In the genomic region with DNA sequence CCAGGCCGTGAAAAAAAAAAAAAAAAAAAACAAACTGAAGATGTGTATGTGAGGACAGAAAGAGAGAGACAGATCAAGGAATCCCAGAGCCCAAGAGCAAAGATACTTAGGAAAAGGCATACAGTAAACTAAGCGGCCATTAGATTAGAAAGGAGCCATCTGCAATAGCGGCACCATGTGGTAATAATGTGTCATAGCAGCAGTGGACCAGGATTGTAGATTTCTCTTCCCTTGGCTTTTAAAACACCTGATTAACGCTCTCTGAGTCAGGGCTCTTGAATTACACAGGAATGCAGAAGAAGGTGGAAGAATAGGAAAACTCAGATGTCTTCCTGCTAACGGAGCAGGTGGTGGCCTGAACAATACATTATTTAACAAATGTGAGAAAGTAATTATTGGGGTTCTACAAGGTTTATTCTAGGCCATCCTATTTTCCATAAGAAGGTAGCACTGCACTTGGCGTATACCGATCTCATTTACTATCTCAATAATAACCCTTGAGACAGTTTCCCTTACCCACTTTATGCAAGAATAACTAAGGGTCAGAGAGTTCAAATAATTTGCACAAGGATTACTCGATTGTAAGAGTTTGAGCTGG, we compare ENCODE assay signal across 8 cellular contexts.
DNase-seq lines count a peak whose midpoint lies in the region; ATAC-seq and TF ChIP-seq lines count a peak whose summit lies in the region.

No MANE protein-coding gene starts in this region.

- peak; percentile 64 for ATAC-seq in HG02610 (IDR thresholded peaks at IDR 0.05; ENCODE audit: unreplicated experiment)

- CTCF ChIA-PET in AG04449 (lab: Yijun Ruan, JAX) = interaction anchor here (1.0 to 8.8 kb wide), 8 partner anchors 15 to 992 kb away, joined by 3 to 108 read pairs (median 4); no protein-coding TSS in a partner anchor

- no peak overlapping the region for H3K4me3 Mint-ChIP-seq in activated CD4-positive, alpha-beta T cell treated with anti-CD3 and anti-CD28 coated beads, Interleukin-2, amount 10 ng/mL, durations not matched to agents 24 days and 14 days
- H3K4me3 Mint-ChIP-seq in glutamatergic neuron (ENCODE audit: unreplicated experiment) = peak overlapping the region; percentile 21

- intact Hi-C loops in activated CD4-positive, alpha-beta T cell treated with anti-CD3 and anti-CD28 coated beads, Interleukin-2, amount 10 ng/mL, durations not matched to agents 24 days and 14 days (cut with micrococcal nuclease) = loop anchor here (5.0 kb wide), 2 partner anchors 259 to 1349 kb away; no protein-coding TSS in a partner anchor

- DNase-seq in AG04449 (ENCODE audit: low read depth, low spot score) (no peak), NCI-H146 (lab: John Stamatoyannopoulos, UW) (peak; percentile 43), glutamatergic neuron (peak; percentile 61), retinal pigment epithelial cell (ENCODE audit: low read depth) (peak; percentile 44)
- peak; percentile 73 for DNase-seq in activated CD4-positive, alpha-beta T cell treated with anti-CD3 and anti-CD28 coated beads, Interleukin-2, amount 10 ng/mL, durations not matched to agents 24 days and 14 days
- no peak for DNase-seq in activated CD8-positive, alpha-beta memory T cell treated with anti-CD3 and anti-CD28 coated beads for 24 hours

- POLR2A ChIA-PET in AG04449 (lab: Yijun Ruan, JAX) = no interaction called here

- H3K36me3 Mint-ChIP-seq in activated CD4-positive, alpha-beta T cell treated with anti-CD3 and anti-CD28 coated beads, Interleukin-2, amount 10 ng/mL, durations not matched to agents 24 days and 14 days (ENCODE audit: low read depth) = no peaks in the 10 kb centered on the region
- H3K36me3 Mint-ChIP-seq in glutamatergic neuron (ENCODE audit: unreplicated experiment) = peaks cover 2% of the 10 kb centered on the region

- H3K27ac Mint-ChIP-seq in activated CD4-positive, alpha-beta T cell treated with anti-CD3 and anti-CD28 coated beads, Interleukin-2, amount 10 ng/mL, durations not matched to agents 24 days and 14 days = no peak overlapping the region
- H3K27ac Mint-ChIP-seq in glutamatergic neuron (ENCODE audit: unreplicated experiment) = peak overlapping the region; percentile 75

- peaks cover 3% of the 10 kb centered on the region for H3K4me1 Mint-ChIP-seq in activated CD4-positive, alpha-beta T cell treated with anti-CD3 and anti-CD28 coated beads, Interleukin-2, amount 10 ng/mL, durations not matched to agents 24 days and 14 days
- H3K4me1 Mint-ChIP-seq in glutamatergic neuron (ENCODE audit: low read depth, unreplicated experiment) = peaks cover 36% of the 10 kb centered on the region

- no peaks in the 10 kb centered on the region for H3K9me3 Mint-ChIP-seq in activated CD4-positive, alpha-beta T cell treated with anti-CD3 and anti-CD28 coated beads, Interleukin-2, amount 10 ng/mL, durations not matched to agents 24 days and 14 days
- H3K9me3 Mint-ChIP-seq in glutamatergic neuron (ENCODE audit: unreplicated experiment) = peaks cover 4% of the 10 kb centered on the region

- peaks cover 3% of the 10 kb centered on the region for H3K27me3 Mint-ChIP-seq in activated CD4-positive, alpha-beta T cell treated with anti-CD3 and anti-CD28 coated beads, Interleukin-2, amount 10 ng/mL, durations not matched to agents 24 days and 14 days
- H3K27me3 Mint-ChIP-seq in glutamatergic neuron (ENCODE audit: unreplicated experiment) = peaks cover 3% of the 10 kb centered on the region

- TF ChIP-seq CTCF in AG04449 (IDR thresholded peaks at IDR 0.05; ENCODE audit: insufficient read depth, low read length, missing control alignments) (peak; percentile 86), GM12872 (IDR thresholded peaks at IDR 0.05; ENCODE audit: insufficient read depth, low read depth, low read length) (peak; percentile 88), glutamatergic neuron (IDR thresholded peaks at IDR 0.05; ENCODE audit: partially characterized antibody, unreplicated experiment) (peak; percentile 88), retinal pigment epithelial cell (conservative IDR thresholded peaks at IDR 0.05; ENCODE audit: low read depth, low read length) (peak; percentile 94)

- H3K4me3 ChIP-seq in AG04449 (ENCODE audit: low read depth, low read length) (no peak overlapping the region), retinal pigment epithelial cell (ENCODE audit: low read length) (no peak overlapping the region)

Comparison
In these comparisons a context has a peak if more than half of its experiments do, and no peak if none do; other contexts are left out.
1. DNase-seq: peak in NCI-H146 (single experiment), activated CD4-positive, alpha-beta T cell treated with anti-CD3 and anti-CD28 coated beads, Interleukin-2, amount 10 ng/mL, durations not matched to agents 24 days and 14 days (single experiment), glutamatergic neuron (single experiment) and retinal pigment epithelial cell (single experiment); none in AG04449 (single experiment) and activated CD8-positive, alpha-beta memory T cell treated with anti-CD3 and anti-CD28 coated beads for 24 hours (single experiment).
2. Peak in every context shown above with its lines, with median percentiles within 50 percentile points of each other: CTCF ChIP-seq.